1 cellular context compared by ENCODE assay signal in the genomic region with DNA sequence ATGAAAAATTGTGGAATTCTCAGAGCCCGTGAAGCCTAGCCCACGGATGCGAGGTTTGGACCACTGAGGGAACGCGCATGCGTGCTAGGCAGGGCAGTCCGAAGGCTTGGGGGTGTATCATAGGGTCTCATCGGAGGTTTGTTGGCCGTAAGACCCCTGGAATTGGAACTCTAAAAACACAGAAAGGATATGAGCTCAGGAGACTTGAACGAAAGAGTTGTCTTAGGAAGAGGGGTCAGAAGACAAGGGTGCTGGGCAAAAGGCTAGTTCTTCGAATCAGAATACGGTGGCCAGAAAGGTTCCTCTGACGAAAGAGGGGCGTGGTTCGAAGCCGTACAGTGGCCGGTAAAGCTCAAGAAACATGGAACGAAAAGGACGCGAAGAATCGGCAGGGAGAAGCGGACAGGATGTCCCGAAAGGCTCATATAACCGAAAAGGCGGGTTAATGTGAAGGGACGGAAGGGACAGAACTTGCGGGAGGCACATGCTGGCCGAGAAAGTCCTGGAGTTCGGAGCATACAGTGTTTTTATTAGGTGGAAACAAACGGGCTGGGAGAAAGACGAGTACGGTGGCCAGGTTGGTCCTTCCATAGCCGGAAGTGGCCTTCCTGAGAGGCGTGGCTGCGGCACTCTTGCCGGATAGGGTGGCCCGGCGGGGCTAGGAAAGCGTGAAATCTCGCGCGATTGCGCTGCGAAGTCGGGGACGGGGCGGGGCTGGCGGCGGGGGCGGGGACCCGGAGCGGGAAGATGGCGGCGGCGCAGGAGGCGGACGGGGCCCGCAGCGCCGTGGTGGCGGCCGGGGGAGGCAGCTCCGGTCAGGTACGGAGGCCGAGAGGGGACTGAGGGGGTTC.
A peak's percentile ranks its signal among the peaks of the same experiment; 100 is the strongest.
TF ChIP-seq lines count a peak whose summit lies in the region.

A gene with protein sequence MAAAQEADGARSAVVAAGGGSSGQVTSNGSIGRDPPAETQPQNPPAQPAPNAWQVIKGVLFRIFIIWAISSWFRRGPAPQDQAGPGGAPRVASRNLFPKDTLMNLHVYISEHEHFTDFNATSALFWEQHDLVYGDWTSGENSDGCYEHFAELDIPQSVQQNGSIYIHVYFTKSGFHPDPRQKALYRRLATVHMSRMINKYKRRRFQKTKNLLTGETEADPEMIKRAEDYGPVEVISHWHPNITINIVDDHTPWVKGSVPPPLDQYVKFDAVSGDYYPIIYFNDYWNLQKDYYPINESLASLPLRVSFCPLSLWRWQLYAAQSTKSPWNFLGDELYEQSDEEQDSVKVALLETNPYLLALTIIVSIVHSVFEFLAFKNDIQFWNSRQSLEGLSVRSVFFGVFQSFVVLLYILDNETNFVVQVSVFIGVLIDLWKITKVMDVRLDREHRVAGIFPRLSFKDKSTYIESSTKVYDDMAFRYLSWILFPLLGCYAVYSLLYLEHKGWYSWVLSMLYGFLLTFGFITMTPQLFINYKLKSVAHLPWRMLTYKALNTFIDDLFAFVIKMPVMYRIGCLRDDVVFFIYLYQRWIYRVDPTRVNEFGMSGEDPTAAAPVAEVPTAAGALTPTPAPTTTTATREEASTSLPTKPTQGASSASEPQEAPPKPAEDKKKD (plus strand): TSS at position 732 of the 851 bp plus-strand sequence. CDS start 16 bp downstream, at position 748.

TF ChIP-seq in HepG2, 621 proteins besides CTCF, POLR2A, EP300 and RAD21 (continued from another document and continues in another):
- TF ChIP-seq, protein P1, sequence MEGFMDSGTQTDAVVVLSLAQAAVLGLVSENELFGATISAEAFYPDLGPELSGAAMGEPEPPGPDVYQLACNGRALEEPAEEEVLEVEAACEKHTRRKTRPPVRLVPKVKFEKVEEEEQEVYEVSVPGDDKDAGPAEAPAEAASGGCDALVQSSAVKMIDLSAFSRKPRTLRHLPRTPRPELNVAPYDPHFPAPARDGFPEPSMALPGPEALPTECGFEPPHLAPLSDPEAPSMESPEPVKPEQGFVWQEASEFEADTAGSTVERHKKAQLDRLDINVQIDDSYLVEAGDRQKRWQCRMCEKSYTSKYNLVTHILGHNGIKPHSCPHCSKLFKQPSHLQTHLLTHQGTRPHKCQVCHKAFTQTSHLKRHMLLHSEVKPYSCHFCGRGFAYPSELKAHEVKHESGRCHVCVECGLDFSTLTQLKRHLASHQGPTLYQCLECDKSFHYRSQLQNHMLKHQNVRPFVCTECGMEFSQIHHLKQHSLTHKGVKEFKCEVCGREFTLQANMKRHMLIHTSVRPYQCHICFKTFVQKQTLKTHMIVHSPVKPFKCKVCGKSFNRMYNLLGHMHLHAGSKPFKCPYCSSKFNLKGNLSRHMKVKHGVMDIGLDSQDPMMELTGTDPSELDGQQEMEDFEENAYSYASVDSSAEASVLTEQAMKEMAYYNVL (CRISPR knock-in tag; IDR thresholded peaks at IDR 0.05; ENCODE audit: borderline replicate concordance) = peak; percentile 75; the same call in 1 of the 2 replicates
- TF ChIP-seq ZNF543 (CRISPR knock-in tag; IDR thresholded peaks at IDR 0.05) (0 out of 2 replicates have a peak, but pooled peaks have one; percentile 18), MEF2D (CRISPR knock-in tag; IDR thresholded peaks at IDR 0.05) (peak; percentile 77; the same call in 1 of the 2 replicates), ZNF724P (CRISPR knock-in tag; IDR thresholded peaks at IDR 0.05; ENCODE audit: borderline replicate concordance) (0 out of 2 replicates have a peak, but pooled peaks have one; percentile 12), RXRB (CRISPR knock-in tag; IDR thresholded peaks at IDR 0.05; ENCODE audit: borderline replicate concordance) (no peak; the same call in 1 of the 2 replicates), MBD4 (IDR thresholded peaks at IDR 0.05; ENCODE audit: borderline replicate concordance, low read length) (no peak), POGZ (CRISPR knock-in tag; IDR thresholded peaks at IDR 0.05) (peak; percentile 80), TEAD2 (CRISPR knock-in tag; IDR thresholded peaks at IDR 0.05) (no peak), TCF7 (IDR thresholded peaks at IDR 0.05; ENCODE audit: low read depth) (no peak), SIN3B (IDR thresholded peaks at IDR 0.05; ENCODE audit: low read length) (peak; percentile 62; the same call in 1 of the 2 replicates), RFX1 (IDR thresholded peaks at IDR 0.05) (no peak), ZNF253 (CRISPR knock-in tag; IDR thresholded peaks at IDR 0.05; ENCODE audit: borderline replicate concordance) (no peak), TAF1 (CRISPR knock-in tag; IDR thresholded peaks at IDR 0.05) (peak; percentile 68), ZNF850 (CRISPR knock-in tag; conservative IDR thresholded peaks at IDR 0.05) (no peak), SP2 (CRISPR knock-in tag; IDR thresholded peaks at IDR 0.05) (peak; percentile 55), ATF7 (IDR thresholded peaks at IDR 0.05) (no peak), ATF7 (CRISPR knock-in tag; IDR thresholded peaks at IDR 0.05) (no peak), ZFYVE20 (CRISPR knock-in tag; IDR thresholded peaks at IDR 0.05; ENCODE audit: borderline replicate concordance, low read depth) (no peak), AHR (CRISPR knock-in tag; IDR thresholded peaks at IDR 0.05) (no peak), NRL (CRISPR knock-in tag; IDR thresholded peaks at IDR 0.05; ENCODE audit: borderline replicate concordance) (no peak; the same call in 1 of the 2 replicates), SSRP1 (CRISPR knock-in tag; IDR thresholded peaks at IDR 0.05) (peak; percentile 98), ZZZ3 (CRISPR knock-in tag; IDR thresholded peaks at IDR 0.05; ENCODE audit: borderline replicate concordance) (peak; percentile 31; the same call in 1 of the 2 replicates), KMT2A (CRISPR knock-in tag; IDR thresholded peaks at IDR 0.05) (peak; percentile 8; the same call in 1 of the 2 replicates), KMT2B (CRISPR knock-in tag; IDR thresholded peaks at IDR 0.05) (peak; percentile 49; the same call in 1 of the 2 replicates), ZNF101 (CRISPR knock-in tag; IDR thresholded peaks at IDR 0.05; ENCODE audit: borderline replicate concordance, low read depth) (no peak; the same call in 1 of the 2 replicates)
- TF ChIP-seq, protein P2, sequence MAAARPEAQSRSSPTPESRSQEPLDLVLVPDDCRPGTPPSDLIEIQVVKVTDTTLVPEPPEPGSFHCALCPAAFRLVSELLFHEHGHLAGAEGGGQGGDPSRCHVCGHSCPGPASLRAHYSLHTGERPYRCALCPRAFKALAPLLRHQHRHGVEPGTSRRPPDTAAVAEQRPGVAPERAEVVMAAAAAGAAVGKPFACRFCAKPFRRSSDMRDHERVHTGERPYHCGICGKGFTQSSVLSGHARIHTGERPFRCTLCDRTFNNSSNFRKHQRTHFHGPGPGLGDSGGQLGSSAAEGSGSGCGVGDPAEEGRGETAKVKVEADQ (CRISPR knock-in tag; IDR thresholded peaks at IDR 0.05; ENCODE audit: borderline replicate concordance) = 0 out of 2 replicates have a peak, but pooled peaks have one; percentile 51
- TF ChIP-seq, protein P3, sequence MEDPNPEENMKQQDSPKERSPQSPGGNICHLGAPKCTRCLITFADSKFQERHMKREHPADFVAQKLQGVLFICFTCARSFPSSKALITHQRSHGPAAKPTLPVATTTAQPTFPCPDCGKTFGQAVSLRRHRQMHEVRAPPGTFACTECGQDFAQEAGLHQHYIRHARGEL (CRISPR knock-in tag; IDR thresholded peaks at IDR 0.05) = 0 out of 2 replicates have a peak, but pooled peaks have one; percentile 61
- TF ChIP-seq, protein P4, sequence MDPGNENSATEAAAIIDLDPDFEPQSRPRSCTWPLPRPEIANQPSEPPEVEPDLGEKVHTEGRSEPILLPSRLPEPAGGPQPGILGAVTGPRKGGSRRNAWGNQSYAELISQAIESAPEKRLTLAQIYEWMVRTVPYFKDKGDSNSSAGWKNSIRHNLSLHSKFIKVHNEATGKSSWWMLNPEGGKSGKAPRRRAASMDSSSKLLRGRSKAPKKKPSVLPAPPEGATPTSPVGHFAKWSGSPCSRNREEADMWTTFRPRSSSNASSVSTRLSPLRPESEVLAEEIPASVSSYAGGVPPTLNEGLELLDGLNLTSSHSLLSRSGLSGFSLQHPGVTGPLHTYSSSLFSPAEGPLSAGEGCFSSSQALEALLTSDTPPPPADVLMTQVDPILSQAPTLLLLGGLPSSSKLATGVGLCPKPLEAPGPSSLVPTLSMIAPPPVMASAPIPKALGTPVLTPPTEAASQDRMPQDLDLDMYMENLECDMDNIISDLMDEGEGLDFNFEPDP (CRISPR knock-in tag; conservative IDR thresholded peaks at IDR 0.05) = no peak
- TF ChIP-seq, protein P5, sequence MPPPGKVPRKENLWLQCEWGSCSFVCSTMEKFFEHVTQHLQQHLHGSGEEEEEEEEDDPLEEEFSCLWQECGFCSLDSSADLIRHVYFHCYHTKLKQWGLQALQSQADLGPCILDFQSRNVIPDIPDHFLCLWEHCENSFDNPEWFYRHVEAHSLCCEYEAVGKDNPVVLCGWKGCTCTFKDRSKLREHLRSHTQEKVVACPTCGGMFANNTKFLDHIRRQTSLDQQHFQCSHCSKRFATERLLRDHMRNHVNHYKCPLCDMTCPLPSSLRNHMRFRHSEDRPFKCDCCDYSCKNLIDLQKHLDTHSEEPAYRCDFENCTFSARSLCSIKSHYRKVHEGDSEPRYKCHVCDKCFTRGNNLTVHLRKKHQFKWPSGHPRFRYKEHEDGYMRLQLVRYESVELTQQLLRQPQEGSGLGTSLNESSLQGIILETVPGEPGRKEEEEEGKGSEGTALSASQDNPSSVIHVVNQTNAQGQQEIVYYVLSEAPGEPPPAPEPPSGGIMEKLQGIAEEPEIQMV (CRISPR knock-in tag; IDR thresholded peaks at IDR 0.05; ENCODE audit: low read depth) = 0 out of 2 replicates have a peak, but pooled peaks have one; percentile 39
- TF ChIP-seq, protein P6, sequence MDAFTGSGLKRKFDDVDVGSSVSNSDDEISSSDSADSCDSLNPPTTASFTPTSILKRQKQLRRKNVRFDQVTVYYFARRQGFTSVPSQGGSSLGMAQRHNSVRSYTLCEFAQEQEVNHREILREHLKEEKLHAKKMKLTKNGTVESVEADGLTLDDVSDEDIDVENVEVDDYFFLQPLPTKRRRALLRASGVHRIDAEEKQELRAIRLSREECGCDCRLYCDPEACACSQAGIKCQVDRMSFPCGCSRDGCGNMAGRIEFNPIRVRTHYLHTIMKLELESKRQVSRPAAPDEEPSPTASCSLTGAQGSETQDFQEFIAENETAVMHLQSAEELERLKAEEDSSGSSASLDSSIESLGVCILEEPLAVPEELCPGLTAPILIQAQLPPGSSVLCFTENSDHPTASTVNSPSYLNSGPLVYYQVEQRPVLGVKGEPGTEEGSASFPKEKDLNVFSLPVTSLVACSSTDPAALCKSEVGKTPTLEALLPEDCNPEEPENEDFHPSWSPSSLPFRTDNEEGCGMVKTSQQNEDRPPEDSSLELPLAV (CRISPR knock-in tag; conservative IDR thresholded peaks at IDR 0.05; ENCODE audit: low read depth) = no peak
- TF ChIP-seq, protein P7, sequence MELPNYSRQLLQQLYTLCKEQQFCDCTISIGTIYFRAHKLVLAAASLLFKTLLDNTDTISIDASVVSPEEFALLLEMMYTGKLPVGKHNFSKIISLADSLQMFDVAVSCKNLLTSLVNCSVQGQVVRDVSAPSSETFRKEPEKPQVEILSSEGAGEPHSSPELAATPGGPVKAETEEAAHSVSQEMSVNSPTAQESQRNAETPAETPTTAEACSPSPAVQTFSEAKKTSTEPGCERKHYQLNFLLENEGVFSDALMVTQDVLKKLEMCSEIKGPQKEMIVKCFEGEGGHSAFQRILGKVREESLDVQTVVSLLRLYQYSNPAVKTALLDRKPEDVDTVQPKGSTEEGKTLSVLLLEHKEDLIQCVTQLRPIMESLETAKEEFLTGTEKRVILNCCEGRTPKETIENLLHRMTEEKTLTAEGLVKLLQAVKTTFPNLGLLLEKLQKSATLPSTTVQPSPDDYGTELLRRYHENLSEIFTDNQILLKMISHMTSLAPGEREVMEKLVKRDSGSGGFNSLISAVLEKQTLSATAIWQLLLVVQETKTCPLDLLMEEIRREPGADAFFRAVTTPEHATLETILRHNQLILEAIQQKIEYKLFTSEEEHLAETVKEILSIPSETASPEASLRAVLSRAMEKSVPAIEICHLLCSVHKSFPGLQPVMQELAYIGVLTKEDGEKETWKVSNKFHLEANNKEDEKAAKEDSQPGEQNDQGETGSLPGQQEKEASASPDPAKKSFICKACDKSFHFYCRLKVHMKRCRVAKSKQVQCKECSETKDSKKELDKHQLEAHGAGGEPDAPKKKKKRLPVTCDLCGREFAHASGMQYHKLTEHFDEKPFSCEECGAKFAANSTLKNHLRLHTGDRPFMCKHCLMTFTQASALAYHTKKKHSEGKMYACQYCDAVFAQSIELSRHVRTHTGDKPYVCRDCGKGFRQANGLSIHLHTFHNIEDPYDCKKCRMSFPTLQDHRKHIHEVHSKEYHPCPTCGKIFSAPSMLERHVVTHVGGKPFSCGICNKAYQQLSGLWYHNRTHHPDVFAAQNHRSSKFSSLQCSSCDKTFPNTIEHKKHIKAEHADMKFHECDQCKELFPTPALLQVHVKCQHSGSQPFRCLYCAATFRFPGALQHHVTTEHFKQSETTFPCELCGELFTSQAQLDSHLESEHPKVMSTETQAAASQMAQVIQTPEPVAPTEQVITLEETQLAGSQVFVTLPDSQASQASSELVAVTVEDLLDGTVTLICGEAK (IDR thresholded peaks at IDR 0.05) = no peak
- TF ChIP-seq, protein P7 (CRISPR knock-in tag; IDR thresholded peaks at IDR 0.05) = no peak; the same call in 1 of the 2 replicates
